In the genomic region with DNA sequence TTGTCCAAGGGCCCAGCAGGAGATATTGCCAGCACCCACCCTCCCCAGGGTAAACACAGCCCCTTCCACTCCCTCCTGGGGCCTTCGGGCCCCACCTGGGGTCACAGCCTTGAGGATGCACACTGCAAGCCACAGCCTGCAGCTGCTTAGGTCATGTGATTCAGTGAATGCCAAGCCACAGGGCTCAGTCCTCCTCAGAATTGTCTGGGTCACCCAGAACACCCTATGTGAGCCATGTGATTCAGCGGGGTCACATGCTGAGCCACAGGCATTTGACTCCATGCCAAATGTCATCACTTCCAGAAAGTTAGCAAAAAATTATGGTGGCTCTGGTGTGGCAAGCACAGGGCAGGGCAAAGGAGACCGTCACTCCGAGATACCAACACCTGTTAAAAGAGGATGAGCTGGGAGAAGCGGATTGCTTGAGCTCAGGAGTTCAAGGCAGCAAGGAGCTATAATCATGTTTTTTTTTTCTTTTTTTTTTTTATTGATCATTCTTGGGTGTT, we compare ENCODE assay signal across 9 cellular contexts. TPM values are rescaled to one million over a fixed set of nuclear protein-coding genes. Genes with fewer than 3 reads are reported as not detected.
DNase-seq lines count a peak whose midpoint lies in the region; ATAC-seq and TF ChIP-seq lines count a peak whose summit lies in the region.
"Had no signal": no experiment of that assay in that cellular context is flagged by ENCODE, and none has a peak within 500 bp of the region (broad histone marks: within the 10 kb centered on the region; RNA-seq: fewer than 3 reads in every experiment).

No MANE protein-coding gene starts in this region.

- H3K27me3 Mint-ChIP-seq in HFFc6 (ENCODE audit: insufficient read depth), result peaks cover 5% of the 10 kb centered on the region

- peaks cover 31% of the 10 kb centered on the region for H3K4me1 ChIP-seq in RWPE2 (ENCODE audit: insufficient read depth, poor library complexity, severe bottlenecking)

- peak; percentile 70 for ATAC-seq in RWPE2 (ENCODE audit: low read depth)
- peak; percentile 71 for ATAC-seq in stimulated activated effector memory CD8-positive, alpha-beta T cell treated with anti-CD3 and anti-CD28 coated beads, Interleukin-12 subunit alpha, Interleukin-12 subunit beta, amount 100 ng/mL, for 72 hours
- ATAC-seq in GM21619 (IDR thresholded peaks at IDR 0.05; ENCODE audit: unreplicated experiment), result no peak
- ATAC-seq in HG03457 (IDR thresholded peaks at IDR 0.05; ENCODE audit: unreplicated experiment), result no peak
- no peak for ATAC-seq in HG02870 (IDR thresholded peaks at IDR 0.05; ENCODE audit: unreplicated experiment)

- no peaks in the 10 kb centered on the region for H3K27me3 ChIP-seq in RWPE2 (ENCODE audit: insufficient read depth, poor library complexity, severe bottlenecking)

- 0 out of 2 replicates have a peak overlapping the region, but pooled peaks have one; percentile 52 for H3K27ac Mint-ChIP-seq in HFFc6
- H3K27ac Mint-ChIP-seq in stimulated activated effector memory CD8-positive, alpha-beta T cell treated with anti-CD3 and anti-CD28 coated beads, Interleukin-12 subunit alpha, Interleukin-12 subunit beta, amount 100 ng/mL, for 72 hours, result no peak overlapping the region

- no peaks in the 10 kb centered on the region for H3K36me3 Mint-ChIP-seq in HFFc6 (ENCODE audit: low read depth)
- no peaks in the 10 kb centered on the region for H3K36me3 Mint-ChIP-seq in stimulated activated effector memory CD8-positive, alpha-beta T cell treated with anti-CD3 and anti-CD28 coated beads, Interleukin-12 subunit alpha, Interleukin-12 subunit beta, amount 100 ng/mL, for 72 hours

- no peak overlapping the region for H3K4me3 ChIP-seq in RWPE2 (ENCODE audit: severe bottlenecking)

- peaks cover 28% of the 10 kb centered on the region for H3K4me1 Mint-ChIP-seq in HFFc6 (ENCODE audit: low read depth)
- peaks cover 5% of the 10 kb centered on the region for H3K4me1 Mint-ChIP-seq in stimulated activated effector memory CD8-positive, alpha-beta T cell treated with anti-CD3 and anti-CD28 coated beads, Interleukin-12 subunit alpha, Interleukin-12 subunit beta, amount 100 ng/mL, for 72 hours

- no peak overlapping the region for H3K4me3 Mint-ChIP-seq in HFFc6
- H3K4me3 Mint-ChIP-seq in stimulated activated effector memory CD8-positive, alpha-beta T cell treated with anti-CD3 and anti-CD28 coated beads, Interleukin-12 subunit alpha, Interleukin-12 subunit beta, amount 100 ng/mL, for 72 hours, result no peak overlapping the region

- H3K9me3 Mint-ChIP-seq in HFFc6, result no peaks in the 10 kb centered on the region
- no peaks in the 10 kb centered on the region for H3K9me3 Mint-ChIP-seq in stimulated activated effector memory CD8-positive, alpha-beta T cell treated with anti-CD3 and anti-CD28 coated beads, Interleukin-12 subunit alpha, Interleukin-12 subunit beta, amount 100 ng/mL, for 72 hours

- H3K27ac ChIP-seq in RWPE2 (ENCODE audit: poor library complexity, severe bottlenecking), result peak overlapping the region; percentile 51

- peaks cover 3% of the 10 kb centered on the region for H3K9me3 ChIP-seq in RWPE2 (ENCODE audit: severe bottlenecking)

- DNase-seq in HFFc6, result peak; percentile 56
- peak; percentile 74 for DNase-seq in RWPE2 (ENCODE audit: low spot score)
- DNase-seq in glomerular visceral epithelial cell (ENCODE audit: extremely low spot score), result peak; percentile 93
- DNase-seq in stimulated activated effector memory CD8-positive, alpha-beta T cell treated with anti-CD3 and anti-CD28 coated beads, Interleukin-12 subunit alpha, Interleukin-12 subunit beta, amount 100 ng/mL, for 72 hours (ENCODE audit: low spot score in 2 of 2), result no peak
- DNase-seq in activated CD4-positive, alpha-beta T cell treated with anti-CD3 and anti-CD28 coated beads, Interleukin-2, amount 50 U/mL, for 1 hour, result no peak
- DNase-seq: SHP77 treated with DMSO at 0.1 percent for 48 hours had no signal

- TF ChIP-seq CTCF in HFFc6 (IDR thresholded peaks at IDR 0.05) (no peak), RWPE2 (IDR thresholded peaks at IDR 0.05; ENCODE audit: poor library complexity, severe bottlenecking) (no peak)

- H3K36me3 ChIP-seq in RWPE2 (ENCODE audit: low read depth), result no peaks in the 10 kb centered on the region

RNA-seq across cellular contexts. Expression of gene PSAP, which starts 17.2 kb away (rescaled TPM):
- 100 to 1,000 TPM; 375 to 549 (median 404) TPM for total RNA-seq in HFFc6 (2021; fragmentation: NEBNext Ultra II Directional; extraction: Animal tissue kit (Norgen Biotek cat#: 25700))

Comparison
In these comparisons a context has a peak if more than half of its experiments do, and no peak if none do; other contexts are left out.
1. DNase-seq: peak in HFFc6 (single experiment), RWPE2 (single experiment) and glomerular visceral epithelial cell (single experiment); none in stimulated activated effector memory CD8-positive, alpha-beta T cell treated with anti-CD3 and anti-CD28 coated beads, Interleukin-12 subunit alpha, Interleukin-12 subunit beta, amount 100 ng/mL, for 72 hours (0 of 2) and activated CD4-positive, alpha-beta T cell treated with anti-CD3 and anti-CD28 coated beads, Interleukin-2, amount 50 U/mL, for 1 hour (single experiment).
2. ATAC-seq: peak in RWPE2 (single experiment) and stimulated activated effector memory CD8-positive, alpha-beta T cell treated with anti-CD3 and anti-CD28 coated beads, Interleukin-12 subunit alpha, Interleukin-12 subunit beta, amount 100 ng/mL, for 72 hours (single experiment); none in GM21619 (single experiment), HG03457 (single experiment) and HG02870 (single experiment).